Comparison of ENCODE assay signal across 13 cellular contexts in the genomic region with DNA sequence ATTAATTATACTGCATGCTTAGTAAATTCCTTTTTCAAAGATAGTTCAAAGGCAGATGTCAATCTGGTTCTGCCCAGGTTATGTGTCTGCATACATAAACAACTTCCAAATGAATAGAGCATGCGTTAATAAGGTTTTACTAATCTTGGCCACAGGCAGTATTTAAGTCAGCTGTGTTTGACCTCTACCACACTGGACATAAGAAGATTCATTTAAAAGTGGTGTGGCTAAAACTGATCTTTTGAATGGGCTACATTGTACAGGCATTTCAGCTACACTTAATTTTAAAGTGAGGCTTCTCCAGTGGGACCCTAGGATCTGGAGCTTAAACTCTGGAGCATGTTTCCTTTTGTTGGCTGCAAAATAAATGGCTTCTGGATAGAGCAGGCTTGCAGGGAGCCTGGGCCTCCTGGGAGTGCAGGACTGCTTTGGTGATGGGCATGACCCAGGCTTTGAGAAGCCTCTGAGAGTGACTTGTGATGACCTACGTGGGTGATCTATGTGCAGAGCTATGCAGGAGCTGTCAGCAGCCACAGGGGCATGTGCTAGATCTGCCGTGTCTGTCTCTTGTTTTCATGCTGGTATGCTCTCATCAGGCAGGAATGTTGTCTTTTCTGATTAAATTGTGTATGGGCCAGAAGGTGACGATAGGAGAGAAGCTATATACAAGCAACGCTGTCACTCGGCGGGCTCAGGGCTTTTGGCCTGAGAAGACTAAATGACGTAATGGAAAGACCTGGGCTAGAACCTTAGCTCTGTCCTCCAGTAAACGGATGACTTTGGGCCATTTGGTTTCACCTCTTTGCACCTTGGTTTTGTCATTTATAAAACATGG.
DNase-seq lines count a peak whose midpoint lies in the region; ATAC-seq, FAIRE-seq and TF ChIP-seq lines count a peak whose summit lies in the region.
"Had no signal": no experiment of that assay in that cellular context is flagged by ENCODE, and none has a peak within 500 bp of the region (broad histone marks: within the 10 kb centered on the region; RNA-seq: fewer than 3 reads in every experiment).

No MANE protein-coding gene starts in this region.

- H3K4me3 ChIP-seq in breast epithelium (no peak overlapping the region), choroid plexus epithelial cell (ENCODE audit: low read depth, low read length) (no peak overlapping the region), keratinocyte (ENCODE audit: control insufficient read depth in 2 of 3, extremely low read depth in 1 of 3, insufficient read depth in 2 of 3, low read depth in 1 of 3, low read length in 3 of 3) (no peak overlapping the region), vagina (no peak overlapping the region)

- H3K9me3 ChIP-seq in breast epithelium (no peaks in the 10 kb centered on the region), keratinocyte (ENCODE audit: control insufficient read depth, low read depth, low read length) (no peaks in the 10 kb centered on the region), vagina (no peaks in the 10 kb centered on the region)

- H3K27me3 Mint-ChIP-seq in MCF 10A (ENCODE audit: insufficient read depth, unreplicated experiment): no peaks in the 10 kb centered on the region

- H3K27ac ChIP-seq in breast epithelium: no peak overlapping the region
- H3K27ac ChIP-seq in keratinocyte (ENCODE audit: control insufficient read depth, insufficient read depth, low read length): no peak overlapping the region
- H3K27ac ChIP-seq in vagina: no peak overlapping the region

- H3K4me2 ChIP-seq in keratinocyte (ENCODE audit: control insufficient read depth, extremely low read depth, insufficient read depth, low read depth, low read length): peak overlapping the region; percentile 61

- no peak for ATAC-seq in HG03469 (IDR thresholded peaks at IDR 0.05; ENCODE audit: unreplicated experiment)
- ATAC-seq: naive thymus-derived CD4-positive, alpha-beta T cell; stimulated activated memory B cell treated with anti-CD40 and anti-IgM and Interleukin-4, amounts not matched to agents 10 μg/mL and 1 μg/mL and 100 μg/mL, for 72 hours had no signal

- intact Hi-C loops in MCF 10A (cut with micrococcal nuclease) (no loop called here), breast epithelium (cut with DNase I; ENCODE audit: low total_unique reads) (no loop called here), vagina (cut with DNase I) (no loop called here)

- in situ Hi-C loops in KBM-7 (cut with MboI; ENCODE audit: low pct_unique_long_range_greater_than_20kb, low sequenced_read_pairs): no loop called here

- peak overlapping the region; percentile 13 for H3K4me3 Mint-ChIP-seq in MCF 10A (ENCODE audit: unreplicated experiment)
- H3K4me3 Mint-ChIP-seq: naive thymus-derived CD4-positive, alpha-beta T cell; stimulated activated memory B cell treated with anti-CD40 and anti-IgM and Interleukin-4, amounts not matched to agents 10 μg/mL and 1 μg/mL and 100 μg/mL, for 72 hours had no signal

- peak; percentile 98 for FAIRE-seq in keratinocyte (lab: Jason Lieb, UNC)
- FAIRE-seq: A204.1 had no signal

- no peaks in the 10 kb centered on the region for H3K9me1 ChIP-seq in keratinocyte (ENCODE audit: control insufficient read depth, extremely low read depth, insufficient read depth, low read length)

- no peaks in the 10 kb centered on the region for H3K9me3 Mint-ChIP-seq in MCF 10A (ENCODE audit: unreplicated experiment)

- BruUV-seq in MCF 10A (replicated peaks; lab: Mats Ljungman, UMichigan): no TSS peak

- CTCF ChIA-PET in MCF 10A (lab: Yijun Ruan, JAX): interaction anchor here (0.6 to 1.5 kb wide), 4 partner anchors 17 to 1105 kb away, joined by 3 to 5 read pairs (median 4); no protein-coding TSS in a partner anchor

- H3K79me2 ChIP-seq in keratinocyte (ENCODE audit: control insufficient read depth, insufficient read depth, low read length): no peaks in the 10 kb centered on the region

- no peaks in the 10 kb centered on the region for H3K27me3 ChIP-seq in breast epithelium
- H3K27me3 ChIP-seq in keratinocyte (ENCODE audit: control insufficient read depth, extremely low read depth, insufficient read depth, low read length): no peaks in the 10 kb centered on the region
- no peaks in the 10 kb centered on the region for H3K27me3 ChIP-seq in vagina

- H3K36me3 ChIP-seq in breast epithelium (no peaks in the 10 kb centered on the region), keratinocyte (ENCODE audit: control insufficient read depth in 2 of 2, extremely low read depth in 1 of 2, insufficient read depth in 2 of 2, low read length in 2 of 2) (no peaks in the 10 kb centered on the region), vagina (no peaks in the 10 kb centered on the region)

- dilution Hi-C loops in keratinocyte (cut with MboI; ENCODE audit: extremely low pct_ligation_motif_present, low sequenced_read_pairs): no loop called here

- TF ChIP-seq POLR2A in breast epithelium (IDR thresholded peaks at IDR 0.05) (no peak), vagina (IDR thresholded peaks at IDR 0.05) (no peak)

- TF ChIP-seq CTCF in MCF 10A (IDR thresholded peaks at IDR 0.05; ENCODE audit: unreplicated experiment) (no peak), breast epithelium (IDR thresholded peaks at IDR 0.05) (no peak), choroid plexus epithelial cell (conservative IDR thresholded peaks at IDR 0.05; ENCODE audit: low read depth, low read length) (no peak), keratinocyte (optimal IDR thresholded peaks at IDR 0.05 in 1 of 3, IDR thresholded peaks at IDR 0.05 in 1 of 3, conservative IDR thresholded peaks at IDR 0.05 in 1 of 3; ENCODE audit: extremely low read depth in 1 of 3, insufficient read depth in 2 of 3, low read length in 3 of 3) (peak in 1 of 3 experiments; percentile 26), vagina (IDR thresholded peaks at IDR 0.05) (no peak)

- no peak overlapping the region for H2AFZ ChIP-seq in keratinocyte (ENCODE audit: control insufficient read depth, low read length)

- H3K4me1 ChIP-seq in breast epithelium (no peaks in the 10 kb centered on the region), keratinocyte (ENCODE audit: control insufficient read depth, extremely low read depth, insufficient read depth, low read length) (peaks cover 17% of the 10 kb centered on the region), vagina (no peaks in the 10 kb centered on the region)

- no peak overlapping the region for H3K9ac ChIP-seq in keratinocyte (ENCODE audit: control insufficient read depth, extremely low read depth, insufficient read depth, low read length)

- POLR2A ChIA-PET in MCF 10A (lab: Yijun Ruan, JAX): interaction anchor here (0.6 to 1.8 kb wide), 6 partner anchors 20 to 211 kb away, joined by 3 to 6 read pairs (median 3); no protein-coding TSS in a partner anchor

- H3K27ac Mint-ChIP-seq in MCF 10A (ENCODE audit: low read depth, unreplicated experiment): no peak overlapping the region
- H3K27ac Mint-ChIP-seq: naive thymus-derived CD4-positive, alpha-beta T cell; stimulated activated memory B cell treated with anti-CD40 and anti-IgM and Interleukin-4, amounts not matched to agents 10 μg/mL and 1 μg/mL and 100 μg/mL, for 72 hours had no signal

- no peaks in the 10 kb centered on the region for H4K20me1 ChIP-seq in keratinocyte (ENCODE audit: control insufficient read depth, extremely low read depth, insufficient read depth, low read length)

- peaks cover 13% of the 10 kb centered on the region for H3K4me1 Mint-ChIP-seq in MCF 10A (ENCODE audit: insufficient read depth, unreplicated experiment)
- H3K4me1 Mint-ChIP-seq: stimulated activated memory B cell treated with anti-CD40 and anti-IgM and Interleukin-4, amounts not matched to agents 10 μg/mL and 1 μg/mL and 100 μg/mL, for 72 hours had no signal

- no peaks in the 10 kb centered on the region for H3K36me3 Mint-ChIP-seq in MCF 10A (ENCODE audit: insufficient read depth, unreplicated experiment)
- H3K36me3 Mint-ChIP-seq: naive thymus-derived CD4-positive, alpha-beta T cell; stimulated activated memory B cell treated with anti-CD40 and anti-IgM and Interleukin-4, amounts not matched to agents 10 μg/mL and 1 μg/mL and 100 μg/mL, for 72 hours had no signal

- DNase-seq in MCF 10A (ENCODE audit: unreplicated experiment): peak; percentile 60
- no peak for DNase-seq in breast epithelium (ENCODE audit: low spot score in 2 of 2)
- peak; percentile 95 for DNase-seq in choroid plexus epithelial cell (ENCODE audit: low read depth)
- peak; percentile 94 for DNase-seq in keratinocyte (ENCODE audit: low read depth, low spot score)
- DNase-seq in vagina (ENCODE audit: extremely low spot score in 2 of 2): peak; percentile 61 to 81
- DNase-seq in KBM-7: no peak
- DNase-seq in NCI-H774 (lab: John Stamatoyannopoulos, UW): no peak
- DNase-seq: activated CD4-positive, alpha-beta T cell treated with anti-CD3 and anti-CD28 coated beads for 1 hour; naive thymus-derived CD4-positive, alpha-beta T cell; NCI-H510A had no signal

Comparison
In these comparisons a context has a peak if more than half of its experiments do, and no peak if none do; other contexts are left out.
1. DNase-seq: peak in MCF 10A (single experiment), choroid plexus epithelial cell (single experiment), keratinocyte (single experiment) and vagina (2 of 2); none in breast epithelium (0 of 2), KBM-7 (single experiment) and NCI-H774 (single experiment).